Comparison of ENCODE assay signal across 14 cellular contexts in genomic region chr12:57738142-57738474, GRCh38. TPM values are rescaled to one million over a fixed set of nuclear protein-coding genes. Genes with fewer than 3 reads are reported as not detected.
DNase-seq lines count a peak whose midpoint lies in the region; ATAC-seq, FAIRE-seq and TF ChIP-seq lines count a peak whose summit lies in the region.
"Had no signal": no experiment of that assay in that cellular context is flagged by ENCODE, and none has a peak within 500 bp of the region (broad histone marks: within the 10 kb centered on the region; RNA-seq: fewer than 3 reads in every experiment).

No MANE protein-coding gene starts in this region.

- H3K27me3 ChIP-seq in GM23338 (ENCODE audit: insufficient read depth) (peaks cover 99% of the 10 kb centered on the region), K562 (ENCODE audit: control insufficient read depth in 2 of 2, insufficient read depth in 2 of 2, low read length in 2 of 2) (peaks cover 2 to 41% of the 10 kb centered on the region in 2 experiments; a peak in 3 of 5 replicates), iPS-15b (ENCODE audit: control insufficient read depth, insufficient read depth, low read length) (peaks cover 90% of the 10 kb centered on the region), skeletal muscle tissue (ENCODE audit: control insufficient read depth in 3 of 3, insufficient read depth in 3 of 3, low read length in 3 of 3) (peaks cover 41 to 73% (median 61%) of the 10 kb centered on the region in 3 donors)

- FAIRE-seq in K562 (lab: Jason Lieb, UNC), result no peak
- FAIRE-seq: frontal cortex had no signal

- TF ChIP-seq POLR2A in K562 (conservative IDR thresholded peaks at IDR 0.05), result no peak

- intact Hi-C loops in K562 (cut with micrococcal nuclease), result loop anchor here (5.0 kb wide), 1 partner anchor 216 kb away; the partner anchor contains the start of genes DDIT3 and MBD6

- no peak overlapping the region for H2AFZ ChIP-seq in GM23338
- no peak overlapping the region for H2AFZ ChIP-seq in K562 (ENCODE audit: low read depth, low read length)

- H3K9me3 ChIP-seq in K562 (replicated peaks; ENCODE audit: control insufficient read depth, insufficient read depth, low read depth, low read length) (no peaks in the 10 kb centered on the region), iPS-15b (ENCODE audit: control insufficient read depth, insufficient read depth, low read length) (no peaks in the 10 kb centered on the region), skeletal muscle tissue (ENCODE audit: control insufficient read depth in 3 of 3, low read length in 3 of 3) (no peaks in the 10 kb centered on the region)

- WGBS in K562 (ENCODE audit: insufficient coverage, low coverage, missing lambda C conversion rate), result no CpG with 5 or more reads among the region's 36 CpGs

- H3K4me1 Mint-ChIP-seq in GM23338 (peaks cover 37% of the 10 kb centered on the region), nephron progenitor cell (peaks cover 23% of the 10 kb centered on the region)

- ATAC-seq in GM23338, result no peak
- ATAC-seq in K562, result no peak
- no peak for ATAC-seq in esophagus mucosa
- no peak for ATAC-seq in HG03565 (IDR thresholded peaks at IDR 0.05; ENCODE audit: unreplicated experiment)

- peaks cover 19% of the 10 kb centered on the region for H3K4me1 ChIP-seq in GM23338 (ENCODE audit: insufficient read depth)
- peaks cover 9 to 36% of the 10 kb centered on the region in 2 experiments; a peak in 4 of 5 replicates for H3K4me1 ChIP-seq in K562 (replicated peaks in 1 of 2; ENCODE audit: control insufficient read depth in 2 of 2, insufficient read depth in 2 of 2, low read length in 2 of 2)
- peaks cover 6% of the 10 kb centered on the region for H3K4me1 ChIP-seq in iPS-15b (ENCODE audit: control insufficient read depth, insufficient read depth, low read length)
- peaks cover 18 to 34% (median 23%) of the 10 kb centered on the region in 3 donors for H3K4me1 ChIP-seq in skeletal muscle tissue (ENCODE audit: control insufficient read depth in 3 of 3, insufficient read depth in 3 of 3, low read length in 3 of 3)

- H3K36me3 Mint-ChIP-seq in GM23338 (ENCODE audit: low read depth) (no peaks in the 10 kb centered on the region; the same call in 2 of the 3 replicates), nephron progenitor cell (ENCODE audit: low read depth) (no peaks in the 10 kb centered on the region)

- H3K9me1 ChIP-seq in K562 (ENCODE audit: control insufficient read depth, insufficient read depth, low read length), result no peaks in the 10 kb centered on the region

- no TSS peak for BruUV-seq in K562 (replicated peaks; lab: Mats Ljungman, UMichigan)

- H3K79me2 ChIP-seq in GM23338 (replicated peaks; ENCODE audit: insufficient read depth) (no peaks in the 10 kb centered on the region), K562 (ENCODE audit: control insufficient read depth, insufficient read depth, low read length) (no peaks in the 10 kb centered on the region)

- H4K20me1 ChIP-seq in GM23338 (replicated peaks; ENCODE audit: insufficient read depth) (no peaks in the 10 kb centered on the region), K562 (replicated peaks; ENCODE audit: control insufficient read depth, insufficient read depth, low read length) (no peaks in the 10 kb centered on the region)

- POLR2A ChIA-PET in K562 (lab: Yijun Ruan, JAX), result no interaction called here

- H3K9ac ChIP-seq in K562 (ENCODE audit: insufficient read depth in 1 of 2, low read depth in 2 of 2, low read length in 2 of 2), result no peak overlapping the region
- no peak overlapping the region for H3K9ac ChIP-seq in iPS-15b (ENCODE audit: low read depth, low read length)
- H3K9ac ChIP-seq in skeletal muscle tissue (ENCODE audit: low read depth in 1 of 3, low read length in 3 of 3), result peak overlapping the region in 1 of 3 donors; percentile 72

- no peak for DNase-seq in GM23338 (ENCODE audit: low spot score)
- no peak for DNase-seq in K562 (ENCODE audit: extremely low read depth in 1 of 4, low spot score in 3 of 4)
- DNase-seq in UCSD-AML1 (lab: John Stamatoyannopoulos, UW; ENCODE audit: unreplicated experiment), result no peak
- no peak for DNase-seq in nephron progenitor cell
- DNase-seq: activated effector memory CD4-positive, alpha-beta T cell treated with Interleukin-2 at 50 U/mL for 16 hours; HFFc6; MV-4-11; NCI-H446 treated with DMSO at 0.1 percent for 48 hours; SHP77 treated with DMSO at 0.1 percent for 48 hours had no signal

- H3K27ac ChIP-seq in GM23338 (ENCODE audit: low read depth) (no peak overlapping the region), K562 (ENCODE audit: extremely low read depth, low read depth, low read length) (no peak overlapping the region), skeletal muscle tissue (ENCODE audit: low read depth, low read length) (no peak overlapping the region)

- H3K9me3 Mint-ChIP-seq in GM23338, result peaks cover 2% of the 10 kb centered on the region
- peaks cover 8% of the 10 kb centered on the region for H3K9me3 Mint-ChIP-seq in nephron progenitor cell
- H3K9me3 Mint-ChIP-seq: HFFc6 had no signal

- TF ChIP-seq CTCF in GM23338 (conservative IDR thresholded peaks at IDR 0.05; ENCODE audit: low read depth in 2 of 2) (no peak), K562 (IDR thresholded peaks at IDR 0.05 in 2 of 3, conservative IDR thresholded peaks at IDR 0.05 in 1 of 3; ENCODE audit: insufficient read depth in 2 of 3, low read depth in 1 of 3, low read length in 3 of 3) (no peak), nephron progenitor cell (IDR thresholded peaks at IDR 0.05) (no peak)

- H3K4me2 ChIP-seq in GM23338 (peak overlapping the region; percentile 91), K562 (ENCODE audit: insufficient read depth, low read length) (no peak overlapping the region)

- H3K27me3 Mint-ChIP-seq in GM23338 (ENCODE audit: insufficient read depth, low read depth, poor library complexity), result peaks cover 85% of the 10 kb centered on the region
- peaks cover 98% of the 10 kb centered on the region for H3K27me3 Mint-ChIP-seq in nephron progenitor cell (ENCODE audit: low read depth, poor library complexity)

- TF ChIP-seq RAD21 in K562 (CRISPR knock-in tag; conservative IDR thresholded peaks at IDR 0.05 in 1 of 2, IDR thresholded peaks at IDR 0.05 in 1 of 2), result no peak

- CTCF ChIA-PET in K562 (lab: Yijun Ruan, JAX; ENCODE audit: low intra/inter-chr PET ratio), result no interaction called here

- in situ Hi-C loops in K562 (cut with MboI), result no loop called here

- no peak overlapping the region for H3K27ac Mint-ChIP-seq in GM23338
- no peak overlapping the region for H3K27ac Mint-ChIP-seq in nephron progenitor cell
- H3K27ac Mint-ChIP-seq: HFFc6 had no signal

- no peak for TF ChIP-seq EP300 in K562 (IDR thresholded peaks at IDR 0.05; ENCODE audit: low read length)

- H3K36me3 ChIP-seq in GM23338 (ENCODE audit: insufficient read depth) (no peaks in the 10 kb centered on the region), K562 (ENCODE audit: control insufficient read depth, insufficient read depth, low read length) (no peaks in the 10 kb centered on the region), iPS-15b (ENCODE audit: control insufficient read depth, insufficient read depth, low read length) (no peaks in the 10 kb centered on the region), skeletal muscle tissue (ENCODE audit: control insufficient read depth in 3 of 3, insufficient read depth in 3 of 3, low read length in 3 of 3) (no peaks in the 10 kb centered on the region)

- no peaks in the 10 kb centered on the region for H3K9me2 ChIP-seq in GM23338 (ENCODE audit: insufficient read depth)

- H3K4me3 Mint-ChIP-seq in GM23338 (peak overlapping the region; percentile 34; the same call in 2 of the 3 replicates), nephron progenitor cell (no peak overlapping the region)
- H3K4me3 Mint-ChIP-seq: HFFc6 had no signal

- peaks cover 10% of the 10 kb centered on the region for H3F3A ChIP-seq in GM23338 (replicated peaks; ENCODE audit: low read depth)

- H3K4me3 ChIP-seq in GM23338 (peak overlapping the region; percentile 62), K562 (no peak overlapping the region), iPS-15b (ENCODE audit: low read depth, low read length) (peak overlapping the region; percentile 41), skeletal muscle tissue (ENCODE audit: low read length in 3 of 3) (peak overlapping the region in 2 of 3 donors; percentile 40 to 54)

RNA-seq across cellular contexts. Expression of gene AGAP2, which starts 0.4 kb away (rescaled TPM):
- total RNA-seq in GM23338 (2014; rRNA removed; shearing (Covaris generic)), result 1.1 and 1.3 TPM in 2 replicates
- polyA plus RNA-seq in GM23338 (2016; fragmentation: Nextera tagmentation; extraction: Ambion mirVana) (0.36 and 0.38 TPM in 2 replicates), K562 (2011; rRNA removed) (0.12 and 0.36 TPM in 2 replicates), K562 (2014; fragmentation: Illumina TruSeq; extraction: Trizol) (0.19 and 0.77 TPM in 2 replicates), K562 (2014; fragmentation: Nextera tagmentation; extraction: Ambion mirVana) (under 1 TPM in 1 of 2 experiments, not detected in 1; 0.07 TPM), K562 (2014; rRNA removed) (0.20 and 0.88 TPM in 2 replicates)
- 0.12 and 0.74 TPM in 2 replicates for total RNA-seq in K562 (2011; cell fraction: chromatin; rRNA removed; ENCODE audit: low replicate concordance)
- 0.26 and 0.67 TPM in 2 replicates for total RNA-seq in K562 (2011; cell fraction: nucleolus; rRNA removed)
- total RNA-seq in K562 (2011; cell fraction: nucleoplasm; rRNA removed), result 0.15 and 0.99 TPM in 2 replicates
- total RNA-seq in K562 (2014; rRNA removed) (0.18 and 0.20 TPM in 2 replicates), K562 (2014; rRNA removed; fragmentation: Illumina TruSeq; extraction: Trizol) (0.13 and 0.36 TPM in 2 replicates), K562 (2015; rRNA removed; fragmentation: Illumina TruSeq; extraction: Trizol) (0.04 and 0.08 TPM in 2 replicates), K562 (2021) (0.31 and 0.60 TPM in 2 replicates), skeletal muscle tissue (2.1 TPM), esophagus mucosa (0.64 TPM)
- polyA plus RNA-seq in K562 (2011; cell fraction: cytosol; rRNA removed), result 0.06 and 0.22 TPM in 2 replicates
- polyA plus RNA-seq in K562 (2011; cell fraction: nucleus; rRNA removed), result 0.39 and 0.57 TPM in 2 replicates
- 0.46 and 0.65 TPM in 2 replicates for polyA plus RNA-seq in K562 (2012)
- 0.09 and 0.67 TPM in 2 replicates for polyA minus RNA-seq in K562 (2011; rRNA and poly(A)+ RNA removed)
- not detected in 2 replicates for polyA minus RNA-seq in K562 (2011; cell fraction: cytosol; rRNA and poly(A)+ RNA removed)
- 0.11 and 0.27 TPM in 2 replicates for polyA minus RNA-seq in K562 (2011; cell fraction: nucleus; rRNA and poly(A)+ RNA removed)

RNA-seq across cellular contexts. Expression of gene TSPAN31, which starts 6.7 kb away (rescaled TPM):
- total RNA-seq in GM23338 (2014; rRNA removed; shearing (Covaris generic)), result 15.6 and 32.9 TPM in 2 replicates
- polyA plus RNA-seq in GM23338 (2016; fragmentation: Nextera tagmentation; extraction: Ambion mirVana) (12.9 and 15.5 TPM in 2 replicates), K562 (2011; rRNA removed) (13.8 and 24.9 TPM in 2 replicates), K562 (2014; fragmentation: Illumina TruSeq; extraction: Trizol) (17.6 and 20.5 TPM in 2 replicates), K562 (2014; fragmentation: Nextera tagmentation; extraction: Ambion mirVana) (10 to 100 TPM; 20.1 to 26.4 TPM), K562 (2014; rRNA removed) (11.6 and 20.3 TPM in 2 replicates)
- total RNA-seq in K562 (2011; cell fraction: chromatin; rRNA removed; ENCODE audit: low replicate concordance), result 36.4 and 39.7 TPM in 2 replicates
- total RNA-seq in K562 (2011; cell fraction: nucleolus; rRNA removed), result 29.6 and 31.4 TPM in 2 replicates
- total RNA-seq in K562 (2011; cell fraction: nucleoplasm; rRNA removed), result 39.6 and 43.3 TPM in 2 replicates
- total RNA-seq in K562 (2014; rRNA removed) (11.3 and 14.0 TPM in 2 replicates), K562 (2014; rRNA removed; fragmentation: Illumina TruSeq; extraction: Trizol) (14.3 and 14.7 TPM in 2 replicates), K562 (2015; rRNA removed; fragmentation: Illumina TruSeq; extraction: Trizol) (12.6 and 14.3 TPM in 2 replicates), K562 (2021) (11.0 and 12.4 TPM in 2 replicates), skeletal muscle tissue (57.9 TPM), esophagus mucosa (22.6 TPM)
- polyA plus RNA-seq in K562 (2011; cell fraction: cytosol; rRNA removed), result 14.8 and 19.7 TPM in 2 replicates
- polyA plus RNA-seq in K562 (2011; cell fraction: nucleus; rRNA removed), result 14.7 and 19.0 TPM in 2 replicates
- polyA plus RNA-seq in K562 (2012), result 19.0 and 31.1 TPM in 2 replicates
- 10.0 and 19.6 TPM in 2 replicates for polyA minus RNA-seq in K562 (2011; rRNA and poly(A)+ RNA removed)
- polyA minus RNA-seq in K562 (2011; cell fraction: cytosol; rRNA and poly(A)+ RNA removed), result 5.6 and 6.3 TPM in 2 replicates
- 10.2 and 10.6 TPM in 2 replicates for polyA minus RNA-seq in K562 (2011; cell fraction: nucleus; rRNA and poly(A)+ RNA removed)

RNA-seq across cellular contexts. Expression of gene CDK4, which starts 14.0 kb away (rescaled TPM):
- 198 and 214 TPM in 2 replicates for total RNA-seq in GM23338 (2014; rRNA removed; shearing (Covaris generic))
- polyA plus RNA-seq in GM23338 (2016; fragmentation: Nextera tagmentation; extraction: Ambion mirVana) (105 and 108 TPM in 2 replicates), K562 (2011; rRNA removed) (429 and 436 TPM in 2 replicates), K562 (2014; fragmentation: Illumina TruSeq; extraction: Trizol) (347 and 427 TPM in 2 replicates), K562 (2014; fragmentation: Nextera tagmentation; extraction: Ambion mirVana) (10 to 100 TPM; 37.8 to 62.8 TPM), K562 (2014; rRNA removed) (309 and 339 TPM in 2 replicates)
- 135 and 229 TPM in 2 replicates for total RNA-seq in K562 (2011; cell fraction: chromatin; rRNA removed; ENCODE audit: low replicate concordance)
- total RNA-seq in K562 (2011; cell fraction: nucleolus; rRNA removed), result 165 and 176 TPM in 2 replicates
- total RNA-seq in K562 (2011; cell fraction: nucleoplasm; rRNA removed), result 168 and 190 TPM in 2 replicates
- total RNA-seq in K562 (2014; rRNA removed) (237 and 282 TPM in 2 replicates), K562 (2014; rRNA removed; fragmentation: Illumina TruSeq; extraction: Trizol) (173 and 188 TPM in 2 replicates), K562 (2015; rRNA removed; fragmentation: Illumina TruSeq; extraction: Trizol) (216 and 217 TPM in 2 replicates), K562 (2021) (238 and 253 TPM in 2 replicates), skeletal muscle tissue (78.8 TPM), esophagus mucosa (62.3 TPM)
- polyA plus RNA-seq in K562 (2011; cell fraction: cytosol; rRNA removed), result 496 and 542 TPM in 2 replicates
- 182 and 203 TPM in 2 replicates for polyA plus RNA-seq in K562 (2011; cell fraction: nucleus; rRNA removed)
- polyA plus RNA-seq in K562 (2012), result 227 and 292 TPM in 2 replicates
- polyA minus RNA-seq in K562 (2011; rRNA and poly(A)+ RNA removed), result 194 and 258 TPM in 2 replicates
- 98.1 and 128 TPM in 2 replicates for polyA minus RNA-seq in K562 (2011; cell fraction: cytosol; rRNA and poly(A)+ RNA removed)
- polyA minus RNA-seq in K562 (2011; cell fraction: nucleus; rRNA and poly(A)+ RNA removed), result 95.2 and 124 TPM in 2 replicates

RNA-seq across cellular contexts. Expression of gene MARCHF9, which starts 16.8 kb away (rescaled TPM):
- 2.9 and 3.5 TPM in 2 replicates for total RNA-seq in GM23338 (2014; rRNA removed; shearing (Covaris generic))
- 3.1 and 3.3 TPM in 2 replicates for polyA plus RNA-seq in GM23338 (2016; fragmentation: Nextera tagmentation; extraction: Ambion mirVana)
- total RNA-seq in K562 (2011; cell fraction: chromatin; rRNA removed; ENCODE audit: low replicate concordance), result 16.0 and 31.2 TPM in 2 replicates
- 19.5 and 20.8 TPM in 2 replicates for total RNA-seq in K562 (2011; cell fraction: nucleolus; rRNA removed)
- total RNA-seq in K562 (2011; cell fraction: nucleoplasm; rRNA removed), result 19.7 and 22.6 TPM in 2 replicates
- 6.2 and 6.9 TPM in 2 replicates for total RNA-seq in K562 (2014; rRNA removed)
- 2.9 and 4.2 TPM in 2 replicates for total RNA-seq in K562 (2014; rRNA removed; fragmentation: Illumina TruSeq; extraction: Trizol)
- total RNA-seq in K562 (2015; rRNA removed; fragmentation: Illumina TruSeq; extraction: Trizol), result 4.6 and 5.6 TPM in 2 replicates
- 10.1 and 10.7 TPM in 2 replicates for total RNA-seq in K562 (2021)
- polyA plus RNA-seq in K562 (2011; rRNA removed), result 6.6 and 10.3 TPM in 2 replicates
- 7.2 and 10.1 TPM in 2 replicates for polyA plus RNA-seq in K562 (2011; cell fraction: cytosol; rRNA removed)
- polyA plus RNA-seq in K562 (2011; cell fraction: nucleus; rRNA removed), result 18.7 and 23.4 TPM in 2 replicates
- 7.2 and 10.2 TPM in 2 replicates for polyA plus RNA-seq in K562 (2012)
- polyA plus RNA-seq in K562 (2014; fragmentation: Illumina TruSeq; extraction: Trizol), result 9.5 and 9.9 TPM in 2 replicates
- 1 to 10 TPM in 1 of 2 experiments, under 1 TPM in 1; 0.80 to 1.3 TPM for polyA plus RNA-seq in K562 (2014; fragmentation: Nextera tagmentation; extraction: Ambion mirVana)
- 9.7 and 12.4 TPM in 2 replicates for polyA plus RNA-seq in K562 (2014; rRNA removed)
- polyA minus RNA-seq in K562 (2011; rRNA and poly(A)+ RNA removed), result 5.3 and 5.6 TPM in 2 replicates
- polyA minus RNA-seq in K562 (2011; cell fraction: cytosol; rRNA and poly(A)+ RNA removed), result 3.7 and 4.7 TPM in 2 replicates
- polyA minus RNA-seq in K562 (2011; cell fraction: nucleus; rRNA and poly(A)+ RNA removed), result 5.0 and 5.2 TPM in 2 replicates
- total RNA-seq in skeletal muscle tissue, result 4.7 TPM
- total RNA-seq in esophagus mucosa, result 5.9 TPM

RNA-seq across cellular contexts. Expression of gene CYP27B1, which starts 28.8 kb away (rescaled TPM):
- total RNA-seq in GM23338 (2014; rRNA removed; shearing (Covaris generic)), result 2.7 and 6.8 TPM in 2 replicates
- polyA plus RNA-seq in GM23338 (2016; fragmentation: Nextera tagmentation; extraction: Ambion mirVana) (0.83 and 1.1 TPM in 2 replicates), K562 (2011; rRNA removed) (2.5 and 7.0 TPM in 2 replicates), K562 (2014; fragmentation: Illumina TruSeq; extraction: Trizol) (1.5 and 1.8 TPM in 2 replicates), K562 (2014; fragmentation: Nextera tagmentation; extraction: Ambion mirVana) (under 1 TPM; 0.18 to 0.23 TPM), K562 (2014; rRNA removed) (3.1 and 3.8 TPM in 2 replicates)
- total RNA-seq in K562 (2011; cell fraction: chromatin; rRNA removed; ENCODE audit: low replicate concordance), result 12.2 and 25.6 TPM in 2 replicates
- 10.4 and 15.5 TPM in 2 replicates for total RNA-seq in K562 (2011; cell fraction: nucleolus; rRNA removed)
- total RNA-seq in K562 (2011; cell fraction: nucleoplasm; rRNA removed), result 9.8 and 15.3 TPM in 2 replicates
- total RNA-seq in K562 (2014; rRNA removed) (1.3 and 2.2 TPM in 2 replicates), K562 (2014; rRNA removed; fragmentation: Illumina TruSeq; extraction: Trizol) (0.57 and 0.65 TPM in 2 replicates), K562 (2015; rRNA removed; fragmentation: Illumina TruSeq; extraction: Trizol) (1.2 TPM in 2 replicates), K562 (2021) (2.6 and 4.2 TPM in 2 replicates), skeletal muscle tissue (under 0.01 TPM), esophagus mucosa (1.6 TPM)
- polyA plus RNA-seq in K562 (2011; cell fraction: cytosol; rRNA removed), result 2.6 and 4.3 TPM in 2 replicates
- polyA plus RNA-seq in K562 (2011; cell fraction: nucleus; rRNA removed), result 24.6 and 48.0 TPM in 2 replicates
- polyA plus RNA-seq in K562 (2012), result 1.8 and 2.4 TPM in 2 replicates
- 1.9 and 2.5 TPM in 2 replicates for polyA minus RNA-seq in K562 (2011; rRNA and poly(A)+ RNA removed)
- polyA minus RNA-seq in K562 (2011; cell fraction: cytosol; rRNA and poly(A)+ RNA removed), result 0.57 TPM in 1 of 2 replicates, not detected in the other
- 6.1 and 7.3 TPM in 2 replicates for polyA minus RNA-seq in K562 (2011; cell fraction: nucleus; rRNA and poly(A)+ RNA removed)
- total RNA-seq: frontal cortex had no signal
